24 cellular contexts compared by ENCODE assay signal in the genomic region with DNA sequence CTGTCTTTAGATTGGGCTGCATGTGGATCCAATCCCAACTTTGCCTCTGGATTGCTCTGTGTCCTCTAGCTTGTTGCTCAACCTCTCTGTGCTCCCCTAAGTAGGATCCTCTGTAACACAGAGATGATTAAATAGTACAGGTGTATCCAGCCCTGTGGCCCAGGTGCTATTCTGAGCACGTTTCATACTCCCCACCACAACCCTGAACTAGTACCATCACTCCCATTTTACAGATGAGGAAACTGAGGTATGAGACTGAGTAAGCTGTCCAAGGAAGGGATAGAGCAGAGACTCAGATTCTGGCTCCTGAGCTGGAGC. TPM values are rescaled to one million over a fixed set of nuclear protein-coding genes. Genes with fewer than 3 reads are reported as not detected.
DNase-seq lines count a peak whose midpoint lies in the region; ATAC-seq, FAIRE-seq and TF ChIP-seq lines count a peak whose summit lies in the region.
"Had no signal": no experiment of that assay in that cellular context is flagged by ENCODE, and none has a peak within 500 bp of the region (broad histone marks: within the 10 kb centered on the region; RNA-seq: fewer than 3 reads in every experiment).

No MANE protein-coding gene starts in this region.

- CTCF ChIA-PET in A549 (lab: Yijun Ruan, JAX) = interaction anchor here (3.7 to 8.1 kb wide), 2 partner anchors 12 to 189 kb away, joined by 24 to 66 read pairs; no protein-coding TSS in a partner anchor

- H3K9me3 ChIP-seq in A549 = no peaks in the 10 kb centered on the region
- H3K9me3 ChIP-seq in endodermal cell (ENCODE audit: control insufficient read depth, low read length) = no peaks in the 10 kb centered on the region
- H3K9me3 ChIP-seq: Caco-2, ovary, right atrium auricular region, stomach, transverse colon had no signal

- H3K4me3 Mint-ChIP-seq in endodermal cell = no peak overlapping the region

- H3K4me3 ChIP-seq in A549 (no peak overlapping the region), endodermal cell (ENCODE audit: low read length) (no peak overlapping the region)
- H3K4me3 ChIP-seq: coronary artery, ovary, right atrium auricular region, stomach, transverse colon had no signal

- no peak for TF ChIP-seq RAD21 in A549 (conservative IDR thresholded peaks at IDR 0.05 in 1 of 2, IDR thresholded peaks at IDR 0.05 in 1 of 2)

- H3K4me2 ChIP-seq in A549 = no peak overlapping the region

- H3K36me3 Mint-ChIP-seq in endodermal cell (ENCODE audit: low read depth) = peaks cover 3% of the 10 kb centered on the region

- no peak overlapping the region for H3K27ac Mint-ChIP-seq in endodermal cell

- no peak for TF ChIP-seq EP300 in A549 (IDR thresholded peaks at IDR 0.05)

- ATAC-seq in activated CD4-positive, CD25-positive, alpha-beta regulatory T cell treated with anti-CD3 and anti-CD28 coated beads, Interleukin-2, amount 50 U/mL, for 24 hours = no peak
- ATAC-seq in A549 (no peak), HG02970 (IDR thresholded peaks at IDR 0.05; ENCODE audit: low FRiP score, unreplicated experiment) (no peak)
- ATAC-seq: PC-3 had no signal

- no peak overlapping the region for H3K9ac ChIP-seq in endodermal cell (ENCODE audit: extremely low read depth, low read length, poor library complexity, severe bottlenecking)

- H3K9me3 Mint-ChIP-seq in endodermal cell = no peaks in the 10 kb centered on the region

- no peaks in the 10 kb centered on the region for H3K27me3 Mint-ChIP-seq in endodermal cell (ENCODE audit: insufficient read depth)

- WGBS in A549 (ENCODE audit: missing lambda C conversion rate) = 62% methylated on average over 1 of the region's 1 CpG
- 78 to 100% methylated on average over 1 of the region's 1 CpG for WGBS in endodermal cell (ENCODE audit: insufficient coverage in 1 of 2, insufficient read length in 1 of 2), 2 experiments

- TF ChIP-seq POLR2A in A549 (IDR thresholded peaks at IDR 0.05; ENCODE audit: low read length) (no peak), Raji (IDR thresholded peaks at IDR 0.05; ENCODE audit: insufficient read depth, low read depth, low read length) (peak; percentile 66; the same call in 1 of the 2 replicates)

- POLR2A ChIA-PET in A549 (lab: Yijun Ruan, JAX) = no interaction called here

- no peaks in the 10 kb centered on the region for H3K27me3 ChIP-seq in endodermal cell (ENCODE audit: control insufficient read depth, insufficient read depth, low read length, poor library complexity, severe bottlenecking)
- H3K27me3 ChIP-seq: brain microvascular endothelial cell, ovary, right atrium auricular region, stomach, transverse colon had no signal

- H3K36me3 ChIP-seq in endodermal cell (ENCODE audit: control insufficient read depth, insufficient read depth, low read length) = peaks cover 12% of the 10 kb centered on the region
- H3K36me3 ChIP-seq: brain microvascular endothelial cell, ovary, right atrium auricular region, transverse colon had no signal

- H3K4me1 ChIP-seq in A549 = peaks cover 19% of the 10 kb centered on the region
- no peaks in the 10 kb centered on the region for H3K4me1 ChIP-seq in endodermal cell (ENCODE audit: control insufficient read depth, insufficient read depth, low read length)
- H3K4me1 ChIP-seq: Caco-2 had no signal

- H3K27ac ChIP-seq in A549 = no peak overlapping the region
- no peak overlapping the region for H3K27ac ChIP-seq in endodermal cell (ENCODE audit: low read depth, low read length)
- H3K27ac ChIP-seq: 22Rv1, brain microvascular endothelial cell, coronary artery, ovary, right atrium auricular region, transverse colon had no signal

- H3K4me1 Mint-ChIP-seq in endodermal cell = no peaks in the 10 kb centered on the region

- peak; percentile 17 for DNase-seq in activated CD4-positive, CD25-positive, alpha-beta regulatory T cell treated with anti-CD3 and anti-CD28 coated beads, Interleukin-2, amount 50 U/mL, for 72 hours
- DNase-seq in A549 (ENCODE audit: low read depth in 1 of 2, low spot score in 1 of 2) (no peak), endodermal cell (peak; percentile 21), HK-2 (ENCODE audit: unreplicated experiment) (no peak), NCI-H1417 treated with DMSO at 0.1 percent for 48 hours (lab: John Stamatoyannopoulos, UW) (no peak)
- DNase-seq: brain microvascular endothelial cell; Caco-2; glutamatergic neuron; mammary epithelial cell; NCI-H1105; NCI-H2081; PC-3; stimulated activated CD4-positive, alpha-beta T cell treated with anti-CD3 and anti-CD28 coated beads, Interleukin-12 subunit alpha, Interleukin-12 subunit beta, amount 100 ng/mL, for 4 hours; stimulated activated CD4-positive, alpha-beta T cell treated with anti-CD3 and anti-CD28 coated beads, Interleukin-4, amount 100 ng/mL, for 4 hours; transverse colon had no signal

- TF ChIP-seq CTCF in A549 (IDR thresholded peaks at IDR 0.05) (no peak), endodermal cell (conservative IDR thresholded peaks at IDR 0.05) (no peak)

- no peak for FAIRE-seq in A549 (lab: Jason Lieb, UNC)
- FAIRE-seq: endothelial cell of umbilical vein had no signal

TF ChIP-seq in A549, 52 proteins besides CTCF, POLR2A, EP300 and RAD21:
- TF ChIP-seq GATA3 (IDR thresholded peaks at IDR 0.05; ENCODE audit: borderline replicate concordance) = no peak
- TF ChIP-seq ZSCAN20 (CRISPR knock-in tag; IDR thresholded peaks at IDR 0.05) = no peak
- TF ChIP-seq KDM1A (IDR thresholded peaks at IDR 0.05; ENCODE audit: low read depth) = peak; percentile 87
- TF ChIP-seq ZFP36 (IDR thresholded peaks at IDR 0.05; ENCODE audit: borderline replicate concordance, partially characterized antibody) = peak; percentile 58
- no peak for TF ChIP-seq KDM5A (IDR thresholded peaks at IDR 0.05)

RNA-seq across cellular contexts. Expression of a gene that starts 7.2 kb away (rescaled TPM):
- polyA plus RNA-seq in A549 (2011; rRNA removed) (47.4 and 65.8 TPM in 2 replicates), A549 (2017; fragmentation: RNase III; extraction: RNeasy Plus Mini Kit Qiagen cat#74134 plus additional on column Dnase treatment) (6.1 to 10.5 TPM (median 7.2 TPM) in 3 replicates)
- polyA plus RNA-seq in A549 (2012; cell fraction: cytosol; rRNA removed) = 29.1 and 29.9 TPM in 2 replicates
- 19.6 and 26.9 TPM in 2 replicates for polyA plus RNA-seq in A549 (2012; cell fraction: nucleus; rRNA removed)
- polyA minus RNA-seq in A549 (2011; rRNA and poly(A)+ RNA removed) = 17.5 and 24.0 TPM in 2 replicates
- 10 to 100 TPM in 1 of 2 donors, 1 to 10 TPM in 1; 9.3 to 11.4 TPM for total RNA-seq in endodermal cell
- polyA plus RNA-seq in endodermal cell (2013, experiment 1 of 2) = 2.8 TPM
- polyA plus RNA-seq in endodermal cell (2013, experiment 2 of 2) = 1.9 TPM

RNA-seq across cellular contexts. Expression of a gene that starts 24.9 kb away (rescaled TPM):
- 74.9 and 81.7 TPM in 2 replicates for polyA plus RNA-seq in A549 (2011; rRNA removed)
- polyA plus RNA-seq in A549 (2012; cell fraction: cytosol; rRNA removed) = 53.3 and 68.6 TPM in 2 replicates
- 128 and 155 TPM in 2 replicates for polyA plus RNA-seq in A549 (2012; cell fraction: nucleus; rRNA removed)
- polyA plus RNA-seq in A549 (2017; fragmentation: RNase III; extraction: RNeasy Plus Mini Kit Qiagen cat#74134 plus additional on column Dnase treatment) = 57.2 to 65.5 TPM (median 62.9 TPM) in 3 replicates
- 129 and 164 TPM in 2 replicates for polyA minus RNA-seq in A549 (2011; rRNA and poly(A)+ RNA removed)
- total RNA-seq in endodermal cell = 10 to 100 TPM; 64.7 to 76.4 TPM
- polyA plus RNA-seq in endodermal cell (2013, experiment 1 of 2) = 43.9 TPM
- polyA plus RNA-seq in endodermal cell (2013, experiment 2 of 2) = 42.6 TPM

Comparison
In these comparisons a context has a peak if more than half of its experiments do, and no peak if none do; other contexts are left out.
1. DNase-seq: peak in activated CD4-positive, CD25-positive, alpha-beta regulatory T cell treated with anti-CD3 and anti-CD28 coated beads, Interleukin-2, amount 50 U/mL, for 72 hours (single experiment) and endodermal cell (single experiment); none in A549 (0 of 2), HK-2 (single experiment) and NCI-H1417 treated with DMSO at 0.1 percent for 48 hours (single experiment).